Comparison of ENCODE assay signal across 20 cellular contexts in the genomic region with DNA sequence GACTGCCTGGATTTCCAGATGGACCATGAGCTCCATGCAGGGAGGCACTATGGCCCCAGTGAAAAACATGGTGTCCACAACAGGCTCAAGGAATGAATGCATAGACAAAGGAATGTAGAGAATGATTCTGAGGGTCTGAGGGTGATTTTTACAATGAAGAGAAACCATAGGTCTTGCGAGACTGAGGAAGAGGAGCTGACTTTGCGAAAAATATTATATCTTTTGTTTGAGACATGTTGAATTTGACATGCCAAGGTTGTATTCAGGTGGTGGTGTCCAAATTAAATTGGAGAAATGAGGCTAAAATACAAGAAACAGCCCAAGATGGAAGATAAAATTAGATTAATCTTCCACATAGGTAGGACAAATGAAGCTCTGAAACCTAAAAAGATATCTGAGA. TPM values are rescaled to one million over a fixed set of nuclear protein-coding genes. Genes with fewer than 3 reads are reported as not detected.
DNase-seq lines count a peak whose midpoint lies in the region; ATAC-seq and TF ChIP-seq lines count a peak whose summit lies in the region.
"Had no signal": no experiment of that assay in that cellular context is flagged by ENCODE, and none has a peak within 500 bp of the region (broad histone marks: within the 10 kb centered on the region; RNA-seq: fewer than 3 reads in every experiment).

No MANE protein-coding gene starts in this region.

- no peak overlapping the region for H2AK9ac ChIP-seq in IMR-90 (replicated peaks; ENCODE audit: low read depth, low read length, poor library complexity)

- no peak overlapping the region for H2BK120ac ChIP-seq in IMR-90 (ENCODE audit: low read depth, low read length)

- H2BK20ac ChIP-seq in IMR-90 (ENCODE audit: low read depth, low read length): no peak overlapping the region

- H2AK5ac ChIP-seq in IMR-90 (ENCODE audit: low read depth, low read length): no peak overlapping the region

- TF ChIP-seq RAD21 in IMR-90 (IDR thresholded peaks at IDR 0.05; ENCODE audit: low read length): no peak

- H4K5ac ChIP-seq in IMR-90 (ENCODE audit: low read depth, low read length): no peak overlapping the region

- H3K23ac ChIP-seq in IMR-90 (ENCODE audit: low read depth, low read length): no peak overlapping the region

- H3K27ac Mint-ChIP-seq in Caco-2 (ENCODE audit: unreplicated experiment): peak overlapping the region; percentile 24
- H3K27ac Mint-ChIP-seq: CD14-positive monocyte; CD4-positive, alpha-beta memory T cell; CD4-positive, CD25-positive, alpha-beta regulatory T cell had no signal

- no peak overlapping the region for H2BK15ac ChIP-seq in IMR-90 (ENCODE audit: low read depth, low read length)

- no peak for TF ChIP-seq POLR2A in IMR-90 (IDR thresholded peaks at IDR 0.05; ENCODE audit: low read depth, low read length)

- ATAC-seq in IMR-90 (ENCODE audit: low read depth): no peak
- no peak for ATAC-seq in lower lobe of right lung
- no peak for ATAC-seq in GM21367 (IDR thresholded peaks at IDR 0.05; ENCODE audit: unreplicated experiment)

- H4K20me1 ChIP-seq in IMR-90 (ENCODE audit: insufficient read depth, low read length) (no peaks in the 10 kb centered on the region), Karpas-422 (ENCODE audit: insufficient read depth, low read depth, low read length) (no peaks in the 10 kb centered on the region)
- H4K20me1 ChIP-seq: BLaER1 had no signal

- H3K9me3 ChIP-seq in Caco-2: no peaks in the 10 kb centered on the region
- no peaks in the 10 kb centered on the region for H3K9me3 ChIP-seq in IMR-90 (ENCODE audit: control insufficient read depth, insufficient read depth, low read length)
- H3K9me3 ChIP-seq in lower lobe of right lung: no peaks in the 10 kb centered on the region
- H3K9me3 ChIP-seq in Karpas-422 (ENCODE audit: low read length): no peaks in the 10 kb centered on the region
- no peaks in the 10 kb centered on the region for H3K9me3 ChIP-seq in SJCRH30 (replicated peaks)
- H3K9me3 ChIP-seq: BE2C, BLaER1 had no signal

- H3K27me3 ChIP-seq in Caco-2 (replicated peaks; ENCODE audit: control insufficient read depth, insufficient read depth, low read length) (no peaks in the 10 kb centered on the region), IMR-90 (ENCODE audit: control insufficient read depth, insufficient read depth, low read length) (peaks cover 3% of the 10 kb centered on the region; the same call in 1 of the 2 replicates), lower lobe of right lung (ENCODE audit: low read depth) (no peaks in the 10 kb centered on the region), Karpas-422 (ENCODE audit: low read length) (no peaks in the 10 kb centered on the region), SJCRH30 (no peaks in the 10 kb centered on the region)
- H3K27me3 ChIP-seq: BE2C, BLaER1 had no signal

- H3K36me3 Mint-ChIP-seq in Caco-2 (ENCODE audit: insufficient read depth, unreplicated experiment): no peaks in the 10 kb centered on the region
- H3K36me3 Mint-ChIP-seq: CD14-positive monocyte; CD4-positive, alpha-beta memory T cell; CD4-positive, CD25-positive, alpha-beta regulatory T cell; CD8-positive, alpha-beta memory T cell had no signal

- in situ Hi-C loops in IMR-90 (cut with MboI; ENCODE audit: low sequenced_read_pairs): no loop called here

- DNase-seq in Caco-2 (no peak), IMR-90 (no peak), lower lobe of right lung (no peak), Karpas-422 (no peak), SJCRH30 (no peak)
- DNase-seq: 8988T; ACHN; BE2C; C1 segment of cervical spinal cord; Calu3; CD4-positive, alpha-beta memory T cell; CD4-positive, CD25-positive, alpha-beta regulatory T cell; CD8-positive, alpha-beta memory T cell; COR-L47; DMS79 treated with DMSO at 0.1 percent for 48 hours; GF-D8 had no signal

- no peaks in the 10 kb centered on the region for H3K79me2 ChIP-seq in Karpas-422 (ENCODE audit: low read length)

- no peaks in the 10 kb centered on the region for H3K9me1 ChIP-seq in IMR-90 (ENCODE audit: insufficient read depth, low read length)

- H3K4ac ChIP-seq in IMR-90 (ENCODE audit: low read depth, low read length): no peak overlapping the region

- H4K8ac ChIP-seq in IMR-90 (ENCODE audit: low read depth in 2 of 2, low read length in 2 of 2): no peak overlapping the region

- POLR2A ChIA-PET in Caco-2 (lab: Charles Lee) (no interaction called here), IMR-90 (lab: Charles Lee; ENCODE audit: unreplicated experiment) (no interaction called here)

- no peak overlapping the region for H4K91ac ChIP-seq in IMR-90 (ENCODE audit: insufficient read depth, low read depth, low read length)

- H3K36me3 ChIP-seq in Caco-2 (ENCODE audit: control insufficient read depth, insufficient read depth, low read length): peaks cover 4% of the 10 kb centered on the region; the same call in 1 of the 2 replicates
- H3K36me3 ChIP-seq in IMR-90 (ENCODE audit: control insufficient read depth, insufficient read depth, low read length): no peaks in the 10 kb centered on the region
- H3K36me3 ChIP-seq in lower lobe of right lung: no peaks in the 10 kb centered on the region
- H3K36me3 ChIP-seq in Karpas-422 (ENCODE audit: insufficient read depth, low read length): no peaks in the 10 kb centered on the region
- no peaks in the 10 kb centered on the region for H3K36me3 ChIP-seq in SJCRH30
- H3K36me3 ChIP-seq: BE2C, BLaER1 had no signal

- no peak overlapping the region for H3K56ac ChIP-seq in IMR-90 (ENCODE audit: extremely low read depth, insufficient read depth, low read length)

- no peak overlapping the region for H3K9ac ChIP-seq in IMR-90 (ENCODE audit: low read depth, low read length)
- H3K9ac ChIP-seq in Karpas-422 (ENCODE audit: low read length): no peak overlapping the region
- H3K9ac ChIP-seq: BLaER1 had no signal

- no peak overlapping the region for H2BK5ac ChIP-seq in IMR-90 (ENCODE audit: low read depth, low read length, poor library complexity, severe bottlenecking)

- no peaks in the 10 kb centered on the region for H3K79me1 ChIP-seq in IMR-90 (ENCODE audit: low read depth in 1 of 2, low read length in 2 of 2)

- H2AFZ ChIP-seq in IMR-90 (replicated peaks; ENCODE audit: low read length, poor library complexity) (no peak overlapping the region), Karpas-422 (ENCODE audit: low read length) (no peak overlapping the region)

- WGBS in IMR-90 (ENCODE audit: extremely low coverage in 2 of 2, insufficient read length in 1 of 2), 2 experiments: 76% methylated on average over 2 of the region's 2 CpGs; no CpG with 5 or more reads in 1 of the 2 experiments

- intact Hi-C loops in Caco-2 (cut with micrococcal nuclease; ENCODE audit: unreplicated experiment) (no loop called here), IMR-90 (cut with micrococcal nuclease) (no loop called here), lower lobe of right lung (cut with DNase I) (no loop called here)

- H3K4me1 ChIP-seq in Caco-2 (peaks cover 66% of the 10 kb centered on the region), IMR-90 (ENCODE audit: control insufficient read depth, insufficient read depth, low read length) (peaks cover 13% of the 10 kb centered on the region), lower lobe of right lung (peaks cover 13% of the 10 kb centered on the region), Karpas-422 (ENCODE audit: low read length) (no peaks in the 10 kb centered on the region), SJCRH30 (no peaks in the 10 kb centered on the region)
- H3K4me1 ChIP-seq: BE2C, BLaER1 had no signal

- peaks cover 54% of the 10 kb centered on the region for H3K4me1 Mint-ChIP-seq in Caco-2 (ENCODE audit: low read depth, unreplicated experiment)
- H3K4me1 Mint-ChIP-seq: CD14-positive monocyte; CD4-positive, alpha-beta memory T cell; CD4-positive, CD25-positive, alpha-beta regulatory T cell; CD8-positive, alpha-beta memory T cell had no signal

- no peak for TF ChIP-seq CTCF in Caco-2 (IDR thresholded peaks at IDR 0.05; ENCODE audit: insufficient read depth in 1 of 2, low read depth in 1 of 2, low read length in 1 of 2, severe bottlenecking in 1 of 2, unreplicated experiment in 1 of 2)
- TF ChIP-seq CTCF in IMR-90 (conservative IDR thresholded peaks at IDR 0.05; ENCODE audit: low read depth, low read length): no peak
- TF ChIP-seq CTCF in lower lobe of right lung (IDR thresholded peaks at IDR 0.05): no peak

- H3K4me2 ChIP-seq in IMR-90 (ENCODE audit: low read depth, low read length) (no peak overlapping the region), Karpas-422 (ENCODE audit: low read depth, low read length, poor library complexity, severe bottlenecking) (no peak overlapping the region)
- H3K4me2 ChIP-seq: BLaER1 had no signal

- BruUV-seq in Caco-2 (replicated peaks; lab: Mats Ljungman, UMichigan) (no TSS peak), IMR-90 (replicated peaks; lab: Mats Ljungman, UMichigan) (no TSS peak)

- H3K27me3 Mint-ChIP-seq in Caco-2 (ENCODE audit: insufficient read depth, unreplicated experiment): no peaks in the 10 kb centered on the region

- H3K27ac ChIP-seq in IMR-90 (ENCODE audit: insufficient read depth, low read length) (no peak overlapping the region), lower lobe of right lung (peak overlapping the region; percentile 47), Karpas-422 (ENCODE audit: low read length) (no peak overlapping the region), SJCRH30 (no peak overlapping the region)
- H3K27ac ChIP-seq: BLaER1 had no signal

- H3K4me3 ChIP-seq in Caco-2 (ENCODE audit: low read depth, low read length) (no peak overlapping the region), IMR-90 (ENCODE audit: insufficient read depth, low read depth, low read length) (no peak overlapping the region), lower lobe of right lung (no peak overlapping the region), Karpas-422 (ENCODE audit: low read length) (no peak overlapping the region), SJCRH30 (no peak overlapping the region)
- H3K4me3 ChIP-seq: BLaER1 had no signal

- H3K14ac ChIP-seq in IMR-90 (replicated peaks; ENCODE audit: low read depth, low read length): no peak overlapping the region

- H3K18ac ChIP-seq in IMR-90 (ENCODE audit: low read depth, low read length): peak overlapping the region; percentile 1; the same call in 1 of the 2 replicates

- no peaks in the 10 kb centered on the region for H3K9me2 ChIP-seq in Karpas-422 (replicated peaks; ENCODE audit: insufficient read depth, low read length)

- H3K9me3 Mint-ChIP-seq in Caco-2 (ENCODE audit: unreplicated experiment): no peaks in the 10 kb centered on the region
- H3K9me3 Mint-ChIP-seq: CD4-positive, alpha-beta memory T cell; CD8-positive, alpha-beta memory T cell had no signal

- H3K4me3 Mint-ChIP-seq in Caco-2 (ENCODE audit: unreplicated experiment): no peak overlapping the region
- H3K4me3 Mint-ChIP-seq: CD14-positive monocyte; CD4-positive, alpha-beta memory T cell; CD4-positive, CD25-positive, alpha-beta regulatory T cell; CD8-positive, alpha-beta memory T cell had no signal

- CTCF ChIA-PET in Caco-2 (lab: Charles Lee): no interaction called here
- CTCF ChIA-PET in IMR-90 (lab: Yijun Ruan, JAX): no interaction called here

- dilution Hi-C loops in IMR-90 (cut with HindIII; ENCODE audit: low sequenced_read_pairs, unreplicated experiment): no loop called here

RNA-seq across cellular contexts. Expression of a gene that starts 12.7 kb away (rescaled TPM):
- total RNA-seq in Caco-2 (2022) (5.1 and 5.2 TPM in 2 replicates), IMR-90 (2012; rRNA removed) (0.18 and 0.28 TPM in 2 replicates), lower lobe of right lung (2.9 TPM)
- polyA plus RNA-seq in IMR-90 (2012; rRNA removed): 0.12 TPM in 1 of 2 replicates, not detected in the other
- polyA plus RNA-seq in IMR-90 (2012; cell fraction: cytosol; rRNA removed): 0.08 and 0.13 TPM in 2 replicates
- polyA plus RNA-seq in IMR-90 (2012; cell fraction: nucleus; rRNA removed; ENCODE audit: low replicate concordance): 0.09 and 0.11 TPM in 2 replicates
- total RNA-seq in Karpas-422 (2014; rRNA removed; shearing (Covaris generic); ENCODE audit: low replicate concordance): not detected in 2 replicates
- not detected in 2 replicates for total RNA-seq in SJCRH30 (2014; rRNA removed; shearing (Covaris generic))
- total RNA-seq: CD4-positive, alpha-beta memory T cell; CD4-positive, CD25-positive, alpha-beta regulatory T cell; CD8-positive, alpha-beta memory T cell had no signal
- polyA plus RNA-seq: CD14-positive monocyte; CD4-positive, alpha-beta memory T cell had no signal

RNA-seq across cellular contexts. Expression of a gene that starts 36.5 kb away (rescaled TPM):
- total RNA-seq in Caco-2 (2022) (5.3 and 7.5 TPM in 2 replicates), IMR-90 (2012; rRNA removed) (0.28 and 0.72 TPM in 2 replicates), lower lobe of right lung (8.4 TPM)
- polyA plus RNA-seq in IMR-90 (2012; rRNA removed): 0.32 and 0.44 TPM in 2 replicates
- polyA plus RNA-seq in IMR-90 (2012; cell fraction: cytosol; rRNA removed): 0.02 and 0.13 TPM in 2 replicates
- 0.11 and 0.24 TPM in 2 replicates for polyA plus RNA-seq in IMR-90 (2012; cell fraction: nucleus; rRNA removed; ENCODE audit: low replicate concordance)
- total RNA-seq in Karpas-422 (2014; rRNA removed; shearing (Covaris generic); ENCODE audit: low replicate concordance): 4.4 TPM in 2 replicates
- 0.47 and 1.1 TPM in 2 replicates for total RNA-seq in SJCRH30 (2014; rRNA removed; shearing (Covaris generic))
- total RNA-seq: A673 had no signal
- polyA plus RNA-seq: CD14-positive monocyte had no signal
